Comparison of ENCODE assay signal across 17 cellular contexts in genomic region chr2:216502776-216503629, GRCh38. TPM values are rescaled to one million over a fixed set of nuclear protein-coding genes. Genes with fewer than 3 reads are reported as not detected.
DNase-seq lines count a peak whose midpoint lies in the region; ATAC-seq and TF ChIP-seq lines count a peak whose summit lies in the region.
"Had no signal": no experiment of that assay in that cellular context is flagged by ENCODE, and none has a peak within 500 bp of the region (broad histone marks: within the 10 kb centered on the region; RNA-seq: fewer than 3 reads in every experiment).

No MANE protein-coding gene starts in this region.

- H3K4me1 ChIP-seq in mesendoderm (ENCODE audit: control insufficient read depth, low read depth, low read length) = no peaks in the 10 kb centered on the region

- no peak overlapping the region for H3K4ac ChIP-seq in mesendoderm (ENCODE audit: low read depth, low read length)

- TF ChIP-seq CTCF in WTC11 (IDR thresholded peaks at IDR 0.05) (no peak), coronary artery (IDR thresholded peaks at IDR 0.05) (no peak)

- peak overlapping the region; percentile 54 for H3K56ac ChIP-seq in mesendoderm (ENCODE audit: low read length)

- H2BK5ac ChIP-seq in mesendoderm (ENCODE audit: low read length) = no peak overlapping the region

- no peak overlapping the region for H2BK15ac ChIP-seq in mesendoderm (replicated peaks; ENCODE audit: low read depth)

- peaks cover 47% of the 10 kb centered on the region for H3K4me1 Mint-ChIP-seq in activated CD4-positive, alpha-beta T cell treated with anti-CD3 and anti-CD28 coated beads for 36 hours
- H3K4me1 Mint-ChIP-seq in WTC11 = peaks cover 38% of the 10 kb centered on the region

- DNase-seq in activated CD4-positive, alpha-beta T cell treated with anti-CD3 and anti-CD28 coated beads for 36 hours = no peak
- DNase-seq in activated CD4-positive, alpha-beta T cell treated with anti-CD3 and anti-CD28 coated beads, Interleukin-2, amount 50 U/mL, for 4 hours = no peak
- DNase-seq in WTC11 (ENCODE audit: low spot score) = no peak
- DNase-seq in mesendoderm = no peak
- DNase-seq in EL = no peak
- no peak for DNase-seq in coronary artery (ENCODE audit: low spot score)
- DNase-seq: ACHN; activated effector memory CD4-positive, alpha-beta T cell treated with anti-CD3 and anti-CD28 coated beads, Interleukin-2, amount 50 U/mL, for 16 hours; gastrocnemius medialis; NCI-H1694; NCI-H774; pancreas; SHP77; WERI-Rb-1 had no signal

- H3K27ac Mint-ChIP-seq in activated CD4-positive, alpha-beta T cell treated with anti-CD3 and anti-CD28 coated beads for 36 hours = peak overlapping the region; percentile 79
- H3K27ac Mint-ChIP-seq in WTC11 = peak overlapping the region; percentile 77

- H3K4me3 Mint-ChIP-seq in activated CD4-positive, alpha-beta T cell treated with anti-CD3 and anti-CD28 coated beads for 36 hours = peak overlapping the region; percentile 98
- peak overlapping the region; percentile 25 for H3K4me3 Mint-ChIP-seq in WTC11

- H3K27me3 Mint-ChIP-seq in activated CD4-positive, alpha-beta T cell treated with anti-CD3 and anti-CD28 coated beads for 36 hours = no peaks in the 10 kb centered on the region
- H3K27me3 Mint-ChIP-seq in WTC11 (ENCODE audit: low read depth) = no peaks in the 10 kb centered on the region

- no peak overlapping the region for H3K18ac ChIP-seq in mesendoderm (ENCODE audit: low read length)

- H3K9me3 Mint-ChIP-seq in activated CD4-positive, alpha-beta T cell treated with anti-CD3 and anti-CD28 coated beads for 36 hours (ENCODE audit: low read depth) = no peaks in the 10 kb centered on the region
- H3K9me3 Mint-ChIP-seq in WTC11 = no peaks in the 10 kb centered on the region

- H4K5ac ChIP-seq in mesendoderm (ENCODE audit: low read length) = no peak overlapping the region

- no CpG with 5 or more reads among the region's 8 CpGs for WGBS in mesendoderm (ENCODE audit: extremely low coverage, insufficient coverage, low lambda C conversion rate)

- H3K4me3 ChIP-seq in mesendoderm (ENCODE audit: low read length) (no peak overlapping the region), coronary artery (no peak overlapping the region)
- H3K4me3 ChIP-seq: gastrocnemius medialis, pancreas, tibial nerve had no signal

- H3K9ac ChIP-seq in mesendoderm (ENCODE audit: low read length) = peak overlapping the region; percentile 25

- H3K36me3 Mint-ChIP-seq in activated CD4-positive, alpha-beta T cell treated with anti-CD3 and anti-CD28 coated beads for 36 hours (ENCODE audit: low read depth) = peaks cover 80% of the 10 kb centered on the region
- H3K36me3 Mint-ChIP-seq in WTC11 = peaks cover 77% of the 10 kb centered on the region

- H2BK120ac ChIP-seq in mesendoderm (ENCODE audit: low read depth, low read length) = no peak overlapping the region

- no peaks in the 10 kb centered on the region for H3K27me3 ChIP-seq in mesendoderm (ENCODE audit: insufficient read depth, low read length, poor library complexity)
- H3K27me3 ChIP-seq: gastrocnemius medialis, pancreas, tibial nerve had no signal

- H3K79me1 ChIP-seq in mesendoderm (ENCODE audit: low read length) = peaks cover 16% of the 10 kb centered on the region

- H3K27ac ChIP-seq in mesendoderm (ENCODE audit: low read depth, low read length) (no peak overlapping the region), coronary artery (no peak overlapping the region)
- H3K27ac ChIP-seq: gastrocnemius medialis, pancreas, tibial nerve, WERI-Rb-1 had no signal

- H3K36me3 ChIP-seq in mesendoderm (ENCODE audit: control insufficient read depth, insufficient read depth, low read length) = peaks cover 19% of the 10 kb centered on the region

- no peak for ATAC-seq in activated CD4-positive, alpha-beta T cell treated with anti-CD3 and anti-CD28 coated beads for 36 hours
- ATAC-seq in WTC11 (no peak), HG03442 (IDR thresholded peaks at IDR 0.05; ENCODE audit: unreplicated experiment) (no peak)
- ATAC-seq: gastrocnemius medialis, pancreas had no signal

- peak; percentile 22 for TF ChIP-seq POLR2A in GM15510 (IDR thresholded peaks at IDR 0.05; ENCODE audit: borderline replicate concordance, extremely low read depth, insufficient read length)

- H2AK5ac ChIP-seq in mesendoderm (ENCODE audit: low read length) = no peak overlapping the region

- peak overlapping the region; percentile 25 for H3K4me2 ChIP-seq in mesendoderm (ENCODE audit: low read length)

- intact Hi-C loops in activated CD4-positive, alpha-beta T cell treated with anti-CD3 and anti-CD28 coated beads for 36 hours (cut with DNase I, micrococcal nuclease) = loop anchor here in 1 of 2 experiments (5.0 kb wide), 1 partner anchor 391 kb away; no protein-coding TSS in a partner anchor

- H4K8ac ChIP-seq in mesendoderm (ENCODE audit: low read depth, low read length) = no peak overlapping the region

- H3K23ac ChIP-seq in mesendoderm (ENCODE audit: low read length) = no peak overlapping the region

- H3K79me2 ChIP-seq in mesendoderm (ENCODE audit: control insufficient read depth, insufficient read depth, low read length) = peaks cover 32% of the 10 kb centered on the region

- POLR2A ChIA-PET in activated CD4-positive, alpha-beta T cell treated with anti-CD3 and anti-CD28 coated beads for 36 hours (lab: Charles Lee) = interaction anchor here (0.6 kb wide), 1 partner anchor 174 kb away, joined by 4 read pairs; no protein-coding TSS in a partner anchor
- POLR2A ChIA-PET in WTC11 (lab: Charles Lee) = no interaction called here

- CTCF ChIA-PET in activated CD4-positive, alpha-beta T cell treated with anti-CD3 and anti-CD28 coated beads for 36 hours (lab: Charles Lee) = interaction anchor here (1.0 kb wide), 1 partner anchor 15 kb away, joined by 3 read pairs; no protein-coding TSS in a partner anchor
- CTCF ChIA-PET in WTC11 (lab: Charles Lee) = interaction anchor here (0.8 kb wide), 1 partner anchor 16 kb away, joined by 3 read pairs; no protein-coding TSS in a partner anchor

TF ChIP-seq in WTC11, 78 proteins besides CTCF, POLR2A, EP300 and RAD21 (continues in another document):
- TF ChIP-seq AR (CRISPR knock-in tag; IDR thresholded peaks at IDR 0.05) = peak; percentile 21; the same call in 1 of the 2 replicates
- TF ChIP-seq, protein P1, sequence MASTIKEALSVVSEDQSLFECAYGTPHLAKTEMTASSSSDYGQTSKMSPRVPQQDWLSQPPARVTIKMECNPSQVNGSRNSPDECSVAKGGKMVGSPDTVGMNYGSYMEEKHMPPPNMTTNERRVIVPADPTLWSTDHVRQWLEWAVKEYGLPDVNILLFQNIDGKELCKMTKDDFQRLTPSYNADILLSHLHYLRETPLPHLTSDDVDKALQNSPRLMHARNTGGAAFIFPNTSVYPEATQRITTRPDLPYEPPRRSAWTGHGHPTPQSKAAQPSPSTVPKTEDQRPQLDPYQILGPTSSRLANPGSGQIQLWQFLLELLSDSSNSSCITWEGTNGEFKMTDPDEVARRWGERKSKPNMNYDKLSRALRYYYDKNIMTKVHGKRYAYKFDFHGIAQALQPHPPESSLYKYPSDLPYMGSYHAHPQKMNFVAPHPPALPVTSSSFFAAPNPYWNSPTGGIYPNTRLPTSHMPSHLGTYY (CRISPR knock-in tag; IDR thresholded peaks at IDR 0.05) = peak; percentile 9; the same call in 1 of the 2 replicates

RNA-seq across cellular contexts. Expression of gene RPL37A, which starts 4.4 kb away (rescaled TPM):
- 1,000 to 10,000 TPM; 3,228 to 4,134 TPM for total RNA-seq in activated CD4-positive, alpha-beta T cell treated with anti-CD3 and anti-CD28 coated beads for 36 hours
- 3,135 to 3,488 TPM (median 3,463 TPM) in 3 replicates for total RNA-seq in WTC11 (2021)
- 10,990 TPM for polyA plus RNA-seq in mesendoderm (2013, experiment 1 of 2)
- polyA plus RNA-seq in mesendoderm (2013, experiment 2 of 2) = 10,919 TPM
